Comparison of ENCODE assay signal across 19 cellular contexts in genomic region chr17:55612691-55613141, GRCh38.
"Had no signal": no experiment of that assay in that cellular context is flagged by ENCODE, and none has a peak within 500 bp of the region (broad histone marks: within the 10 kb centered on the region; RNA-seq: fewer than 3 reads in every experiment).

No MANE protein-coding gene starts in this region.

- H3K27me3 ChIP-seq: neutrophil had no signal

- H3K4me1 Mint-ChIP-seq: stimulated activated memory B cell treated with anti-CD40 and anti-IgM and Interleukin-4, amounts not matched to agents 10 μg/mL and 1 μg/mL and 100 μg/mL, for 72 hours; T-cell had no signal

- H3K27ac ChIP-seq: coronary artery, epithelial cell of prostate, lower lobe of right lung, neutrophil, VCaP had no signal

- DNase-seq: activated CD4-positive, alpha-beta memory T cell treated with anti-CD3 and anti-CD28 coated beads for 36 hours; activated naive CD4-positive, alpha-beta T cell; activated T-cell treated with anti-CD3 and anti-CD28 coated beads, Interleukin-2, amount 50 U/mL, for 48 hours; effector CD4-positive, alpha-beta T cell; head of caudate nucleus; islet precursor cell; lower lobe of right lung; naive thymus-derived CD4-positive, alpha-beta T cell; posterior cingulate gyrus; stimulated activated CD4-positive, alpha-beta T cell treated with anti-CD3 and anti-CD28 coated beads, Interleukin-1b, Interleukin-23, amount 100 ng/mL, for 48 hours; substantia nigra; T-cell; trophoblast cell had no signal

- H3K9me3 ChIP-seq: lower lobe of right lung, neutrophil had no signal

- H3K36me3 Mint-ChIP-seq: activated CD4-positive, alpha-beta memory T cell treated with anti-CD3 and anti-CD28 coated beads for 36 hours; naive thymus-derived CD4-positive, alpha-beta T cell; stimulated activated memory B cell treated with anti-CD40 and anti-IgM and Interleukin-4, amounts not matched to agents 10 μg/mL and 1 μg/mL and 100 μg/mL, for 72 hours; T-cell had no signal

- H3K9me3 Mint-ChIP-seq: activated CD4-positive, alpha-beta memory T cell treated with anti-CD3 and anti-CD28 coated beads for 36 hours; naive thymus-derived CD4-positive, alpha-beta T cell; stimulated activated memory B cell treated with anti-CD40 and anti-IgM and Interleukin-4, amounts not matched to agents 10 μg/mL and 1 μg/mL and 100 μg/mL, for 72 hours; T-cell had no signal

- H3K4me3 Mint-ChIP-seq: activated CD4-positive, alpha-beta memory T cell treated with anti-CD3 and anti-CD28 coated beads for 36 hours; naive thymus-derived CD4-positive, alpha-beta T cell; stimulated activated memory B cell treated with anti-CD40 and anti-IgM and Interleukin-4, amounts not matched to agents 10 μg/mL and 1 μg/mL and 100 μg/mL, for 72 hours; T-cell had no signal

- H3K27me3 Mint-ChIP-seq: activated CD4-positive, alpha-beta memory T cell treated with anti-CD3 and anti-CD28 coated beads for 36 hours had no signal

- H3K36me3 ChIP-seq: lower lobe of right lung, neutrophil had no signal

- H3K4me3 ChIP-seq: coronary artery, lower lobe of right lung, smooth muscle cell had no signal

- H3K27ac Mint-ChIP-seq: activated CD4-positive, alpha-beta memory T cell treated with anti-CD3 and anti-CD28 coated beads for 36 hours; naive thymus-derived CD4-positive, alpha-beta T cell; stimulated activated memory B cell treated with anti-CD40 and anti-IgM and Interleukin-4, amounts not matched to agents 10 μg/mL and 1 μg/mL and 100 μg/mL, for 72 hours; T-cell had no signal

- ATAC-seq: lower lobe of right lung; naive thymus-derived CD4-positive, alpha-beta T cell; stimulated activated memory B cell treated with anti-CD40 and anti-IgM and Interleukin-4, amounts not matched to agents 10 μg/mL and 1 μg/mL and 100 μg/mL, for 72 hours; T-cell had no signal
